Comparison of ENCODE assay signal across 19 cellular contexts in genomic region chr6:16295471-16295870, GRCh38. TPM values are rescaled to one million over a fixed set of nuclear protein-coding genes. Genes with fewer than 3 reads are reported as not detected.
DNase-seq lines count a peak whose midpoint lies in the region; ATAC-seq, FAIRE-seq and TF ChIP-seq lines count a peak whose summit lies in the region.
"Had no signal": no experiment of that assay in that cellular context is flagged by ENCODE, and none has a peak within 500 bp of the region (broad histone marks: within the 10 kb centered on the region; RNA-seq: fewer than 3 reads in every experiment).

No MANE protein-coding gene starts in this region.

- no peak for TF ChIP-seq POLR2A in HepG2 (IDR thresholded peaks at IDR 0.05; ENCODE audit: insufficient read depth in 1 of 2, low read depth in 2 of 2, low read length in 2 of 2)
- no peak for TF ChIP-seq POLR2A in right lobe of liver (IDR thresholded peaks at IDR 0.05)

- H3K4me3 ChIP-seq in HepG2 (replicated peaks in 1 of 3; ENCODE audit: insufficient read depth in 1 of 3, low read depth in 2 of 3, low read length in 3 of 3) = no peak overlapping the region
- H3K4me3 ChIP-seq in right lobe of liver = no peak overlapping the region
- H3K4me3 ChIP-seq: A549 had no signal

- CTCF ChIA-PET in HepG2 (lab: Yijun Ruan, JAX; ENCODE audit: low intra/inter-chr PET ratio, low total read pairs) = no interaction called here

- no peaks in the 10 kb centered on the region for H4K20me1 ChIP-seq in HepG2 (ENCODE audit: insufficient read depth, low read length)

- TF ChIP-seq CTCF in HepG2 (CRISPR knock-in tag; IDR thresholded peaks at IDR 0.05) (no peak), right lobe of liver (IDR thresholded peaks at IDR 0.05) (no peak)

- no peaks in the 10 kb centered on the region for H3K9me3 ChIP-seq in HepG2 (ENCODE audit: low read length)
- no peaks in the 10 kb centered on the region for H3K9me3 ChIP-seq in right lobe of liver
- H3K9me3 ChIP-seq: A549 had no signal

- WGBS in HepG2 (ENCODE audit: low lambda C conversion rate) = 77% methylated on average over 5 of the region's 5 CpGs
- WGBS in right lobe of liver (ENCODE audit: insufficient coverage, low coverage, low lambda C conversion rate, missing lambda C conversion rate) = 77% methylated on average over 5 of the region's 5 CpGs

- no peak overlapping the region for H3K27ac ChIP-seq in HepG2 (ENCODE audit: extremely low read length, insufficient read depth, low read length)
- no peak overlapping the region for H3K27ac ChIP-seq in right lobe of liver
- H3K27ac ChIP-seq in layer of hippocampus (ENCODE audit: low read depth, low read length) = peak overlapping the region; percentile 14
- H3K27ac ChIP-seq in substantia nigra (ENCODE audit: low read depth, low read length, poor library complexity, severe bottlenecking) = peak overlapping the region; percentile 71
- H3K27ac ChIP-seq: 22Rv1, A549, C4-2B had no signal

- no peaks in the 10 kb centered on the region for H3K79me2 ChIP-seq in HepG2 (ENCODE audit: insufficient read depth, low read length)

- in situ Hi-C loops in HepG2 (cut with HindIII; ENCODE audit: extremely low pct_ligation_motif_present, low pct_unique_long_range_greater_than_20kb) = no loop called here

- POLR2A ChIA-PET in HepG2 (lab: Yijun Ruan, JAX) = no interaction called here

- TSS peak; percentile 27 for BruUV-seq in HepG2 (replicated peaks; lab: Mats Ljungman, UMichigan)

- H3K27me3 ChIP-seq in HepG2 (ENCODE audit: control insufficient read depth in 1 of 2, insufficient read depth in 2 of 2, low read length in 2 of 2) (peaks cover 4 to 10% of the 10 kb centered on the region in 2 experiments; a peak in 3 of 5 replicates), right lobe of liver (no peaks in the 10 kb centered on the region), layer of hippocampus (ENCODE audit: control insufficient read depth, insufficient read depth, low read length) (no peaks in the 10 kb centered on the region)

- no peak for TF ChIP-seq RAD21 in HepG2 (CRISPR knock-in tag; IDR thresholded peaks at IDR 0.05)

- H3K36me3 ChIP-seq in HepG2 (replicated peaks in 1 of 2; ENCODE audit: control insufficient read depth in 1 of 2, insufficient read depth in 2 of 2, low read length in 2 of 2) (no peaks in the 10 kb centered on the region), right lobe of liver (no peaks in the 10 kb centered on the region)

- H2AFZ ChIP-seq in HepG2 (ENCODE audit: low read length) = no peak overlapping the region

- H3K4me1 ChIP-seq in HepG2 (ENCODE audit: insufficient read depth, low read length) (peaks cover 6% of the 10 kb centered on the region; the same call in 1 of the 2 replicates), right lobe of liver (no peaks in the 10 kb centered on the region)
- H3K4me1 ChIP-seq: A549 had no signal

- intact Hi-C loops in HepG2 (cut with micrococcal nuclease; ENCODE audit: unreplicated experiment) (no loop called here), right lobe of liver (cut with DNase I) (no loop called here)

- TF ChIP-seq EP300 in HepG2 (IDR thresholded peaks at IDR 0.05; ENCODE audit: low read depth in 2 of 2, low read length in 2 of 2) (no peak), HepG2 (CRISPR knock-in tag; IDR thresholded peaks at IDR 0.05; ENCODE audit: borderline replicate concordance) (no peak)

- ATAC-seq in HepG2 (no peak), right lobe of liver (no peak), HG02973 (IDR thresholded peaks at IDR 0.05; ENCODE audit: unreplicated experiment) (no peak)
- ATAC-seq: A549, HCT116 had no signal

- H3K4me2 ChIP-seq in HepG2 (ENCODE audit: low read depth, low read length) = no peak overlapping the region
- H3K4me2 ChIP-seq: A549 had no signal

- H3K9ac ChIP-seq in HepG2 (ENCODE audit: insufficient read depth, low read depth, low read length) = no peak overlapping the region

- no peak for DNase-seq in HepG2 (ENCODE audit: low spot score)
- no peak for DNase-seq in right lobe of liver
- DNase-seq in substantia nigra (lab: John Stamatoyannopoulos, UW) = peak in 1 of 49 donors; percentile 19
- no peak for DNase-seq in COLO668 (lab: John Stamatoyannopoulos, UW; ENCODE audit: unreplicated experiment)
- DNase-seq in superior temporal gyrus (ENCODE audit: extremely low spot score) = no peak
- DNase-seq: AML-193; CD4-positive, alpha-beta T cell; DMS153; DMS79; GDM1; GOT3; H7; HFFc6 had no signal

- no peak for FAIRE-seq in HepG2 (lab: Jason Lieb, UNC)
- FAIRE-seq: A549 had no signal

TF ChIP-seq in HepG2, 621 proteins besides CTCF, POLR2A, EP300 and RAD21 (continues in another document):
- TF ChIP-seq SMARCE1 (IDR thresholded peaks at IDR 0.05; ENCODE audit: borderline replicate concordance) = no peak
- no peak for TF ChIP-seq CBX2 (IDR thresholded peaks at IDR 0.05; ENCODE audit: low read depth, low read length)
- TF ChIP-seq CBX2 (CRISPR knock-in tag; IDR thresholded peaks at IDR 0.05; ENCODE audit: low read depth) = no peak
- no peak for TF ChIP-seq ZFP37 (CRISPR knock-in tag; IDR thresholded peaks at IDR 0.05; ENCODE audit: borderline replicate concordance)
- no peak for TF ChIP-seq MED8 (CRISPR knock-in tag; IDR thresholded peaks at IDR 0.05; ENCODE audit: insufficient replicate concordance)
- TF ChIP-seq ZNF333 (CRISPR knock-in tag; IDR thresholded peaks at IDR 0.05; ENCODE audit: borderline replicate concordance) = no peak
- TF ChIP-seq ZMYM4 (CRISPR knock-in tag; IDR thresholded peaks at IDR 0.05) = no peak
- TF ChIP-seq ZNF264 (CRISPR knock-in tag; IDR thresholded peaks at IDR 0.05) = no peak
- TF ChIP-seq, protein P1, sequence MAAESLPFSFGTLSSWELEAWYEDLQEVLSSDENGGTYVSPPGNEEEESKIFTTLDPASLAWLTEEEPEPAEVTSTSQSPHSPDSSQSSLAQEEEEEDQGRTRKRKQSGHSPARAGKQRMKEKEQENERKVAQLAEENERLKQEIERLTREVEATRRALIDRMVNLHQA (CRISPR knock-in tag; IDR thresholded peaks at IDR 0.05) = no peak
- TF ChIP-seq U2AF1 (optimal IDR thresholded peaks at IDR 0.05; ENCODE audit: low read depth, low read length) = no peak
- TF ChIP-seq ZBTB1 (CRISPR knock-in tag; IDR thresholded peaks at IDR 0.05; ENCODE audit: borderline replicate concordance) = no peak
- TF ChIP-seq HNRNPLL (IDR thresholded peaks at IDR 0.05; ENCODE audit: low read depth, low read length, poor library complexity, severe bottlenecking) = no peak
- TF ChIP-seq, protein P2, sequence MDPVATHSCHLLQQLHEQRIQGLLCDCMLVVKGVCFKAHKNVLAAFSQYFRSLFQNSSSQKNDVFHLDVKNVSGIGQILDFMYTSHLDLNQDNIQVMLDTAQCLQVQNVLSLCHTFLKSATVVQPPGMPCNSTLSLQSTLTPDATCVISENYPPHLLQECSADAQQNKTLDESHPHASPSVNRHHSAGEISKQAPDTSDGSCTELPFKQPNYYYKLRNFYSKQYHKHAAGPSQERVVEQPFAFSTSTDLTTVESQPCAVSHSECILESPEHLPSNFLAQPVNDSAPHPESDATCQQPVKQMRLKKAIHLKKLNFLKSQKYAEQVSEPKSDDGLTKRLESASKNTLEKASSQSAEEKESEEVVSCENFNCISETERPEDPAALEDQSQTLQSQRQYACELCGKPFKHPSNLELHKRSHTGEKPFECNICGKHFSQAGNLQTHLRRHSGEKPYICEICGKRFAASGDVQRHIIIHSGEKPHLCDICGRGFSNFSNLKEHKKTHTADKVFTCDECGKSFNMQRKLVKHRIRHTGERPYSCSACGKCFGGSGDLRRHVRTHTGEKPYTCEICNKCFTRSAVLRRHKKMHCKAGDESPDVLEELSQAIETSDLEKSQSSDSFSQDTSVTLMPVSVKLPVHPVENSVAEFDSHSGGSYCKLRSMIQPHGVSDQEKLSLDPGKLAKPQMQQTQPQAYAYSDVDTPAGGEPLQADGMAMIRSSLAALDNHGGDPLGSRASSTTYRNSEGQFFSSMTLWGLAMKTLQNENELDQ (CRISPR knock-in tag; IDR thresholded peaks at IDR 0.05; ENCODE audit: borderline replicate concordance) = no peak
- no peak for TF ChIP-seq ZNF496 (CRISPR knock-in tag; IDR thresholded peaks at IDR 0.05; ENCODE audit: insufficient replicate concordance)
- no peak for TF ChIP-seq ZNF382 (CRISPR knock-in tag; IDR thresholded peaks at IDR 0.05; ENCODE audit: borderline replicate concordance)
- TF ChIP-seq NFYB (CRISPR knock-in tag; IDR thresholded peaks at IDR 0.05) = no peak

RNA-seq across cellular contexts. Expression of gene GMPR, which starts 57.1 kb away (rescaled TPM):
- total RNA-seq in HepG2 (2016; rRNA removed; fragmentation: Illumina TruSeq; extraction: Trizol) (not detected in 2 replicates), right lobe of liver (1 to 10 TPM; 3.7 to 6.5 (median 4.9) TPM)
- total RNA-seq in HepG2 (2016; cell fraction: cytosol; rRNA removed; fragmentation: Illumina TruSeq; extraction: Trizol; ENCODE audit: low read depth) = not detected in 2 replicates
- total RNA-seq in HepG2 (2016; cell fraction: insoluble cytoplasmic fraction; rRNA removed; fragmentation: Illumina TruSeq; extraction: Trizol) = not detected in 2 replicates
- not detected in 2 replicates for total RNA-seq in HepG2 (2016; cell fraction: membrane; rRNA removed; fragmentation: Illumina TruSeq; extraction: Trizol)
- not detected in 2 replicates for total RNA-seq in HepG2 (2016; cell fraction: nucleus; rRNA removed; fragmentation: Illumina TruSeq; extraction: Trizol)
- not detected in 2 replicates for polyA plus RNA-seq in HepG2 (2011; rRNA removed)
- polyA plus RNA-seq in HepG2 (2011; cell fraction: cytosol; rRNA removed) = not detected in 2 replicates
- polyA plus RNA-seq in HepG2 (2011; cell fraction: nucleus; rRNA removed) = not detected in 2 replicates
- polyA plus RNA-seq in HepG2 (2012) = 0.20 TPM in 1 of 2 replicates, not detected in the other
- polyA plus RNA-seq in HepG2 (2016; cell fraction: cytosol; fragmentation: Illumina TruSeq; extraction: Trizol; ENCODE audit: low read depth) = not detected in 2 replicates
- not detected in 2 replicates for polyA plus RNA-seq in HepG2 (2016; cell fraction: insoluble cytoplasmic fraction; fragmentation: Illumina TruSeq; extraction: Trizol; ENCODE audit: low read depth)
- not detected in 2 replicates for polyA plus RNA-seq in HepG2 (2016; cell fraction: membrane; fragmentation: Illumina TruSeq; extraction: Trizol; ENCODE audit: low read depth)
- polyA plus RNA-seq in HepG2 (2016; cell fraction: nucleus; fragmentation: Illumina TruSeq; extraction: Trizol; ENCODE audit: insufficient read depth, low read depth) = not detected in 2 replicates
- 0.60 and 1.2 TPM in 2 replicates for polyA minus RNA-seq in HepG2 (2011; rRNA and poly(A)+ RNA removed; ENCODE audit: low replicate concordance)
- not detected in 2 replicates for polyA minus RNA-seq in HepG2 (2011; cell fraction: cytosol; rRNA and poly(A)+ RNA removed)
- polyA minus RNA-seq in HepG2 (2011; cell fraction: nucleus; rRNA and poly(A)+ RNA removed) = not detected in 2 replicates

Comparison
In these comparisons a context has a peak if more than half of its experiments do, and no peak if none do; other contexts are left out.
1. H3K27ac ChIP-seq: peak in layer of hippocampus (single experiment) and substantia nigra (single experiment); none in HepG2 (single experiment) and right lobe of liver (0 of 3).